10 cellular contexts compared by ENCODE assay signal in the genomic region with DNA sequence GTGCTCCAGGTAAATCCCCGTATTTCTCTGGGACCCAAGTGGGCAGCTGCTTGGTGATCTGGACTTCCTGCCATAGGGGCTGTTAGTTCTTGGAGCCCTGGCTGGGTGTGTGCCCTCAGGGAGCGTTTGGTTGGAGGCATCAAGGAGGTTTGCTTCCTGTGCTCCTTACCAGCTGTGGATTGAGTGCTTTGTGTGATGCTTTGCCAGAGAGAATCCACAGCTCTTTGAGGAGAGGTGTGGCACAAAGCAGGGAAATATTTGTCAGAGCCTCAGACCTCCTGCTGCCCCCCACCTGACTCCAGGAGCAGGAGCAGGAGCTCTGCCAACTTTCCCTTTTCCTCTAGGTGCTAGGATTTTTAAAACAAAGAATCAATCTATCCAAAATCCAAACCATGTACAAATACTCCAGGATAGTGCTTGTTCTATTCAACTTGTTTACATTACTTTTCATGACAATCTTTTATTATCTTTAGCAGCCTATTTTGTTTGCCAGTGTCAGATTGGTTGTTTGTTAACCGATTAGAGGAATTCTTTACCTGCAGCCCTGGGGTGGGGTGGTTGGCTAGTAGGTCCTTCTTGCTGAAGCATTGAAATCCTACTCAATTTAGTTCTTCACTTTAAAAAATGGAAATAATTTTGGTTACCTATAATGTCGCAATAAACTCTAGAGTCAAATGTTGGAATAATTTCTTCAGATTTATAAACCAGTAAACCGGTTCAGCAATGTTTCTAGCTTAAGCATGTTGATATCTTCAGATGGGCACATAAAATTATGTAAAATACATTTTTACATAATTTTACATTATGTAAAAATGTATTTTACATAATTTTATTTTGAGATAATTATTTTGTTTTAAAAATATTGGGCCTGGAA. TPM values are rescaled to one million over a fixed set of nuclear protein-coding genes. Genes with fewer than 3 reads are reported as not detected.
DNase-seq lines count a peak whose midpoint lies in the region; ATAC-seq and TF ChIP-seq lines count a peak whose summit lies in the region.
"Had no signal": no experiment of that assay in that cellular context is flagged by ENCODE, and none has a peak within 500 bp of the region (broad histone marks: within the 10 kb centered on the region; RNA-seq: fewer than 3 reads in every experiment).

No MANE protein-coding gene starts in this region.

- H3K9me3 Mint-ChIP-seq in naive thymus-derived CD8-positive, alpha-beta T cell, result peaks cover 0 to under 1% (median 0%) of the 10 kb centered on the region in 9 donors
- H3K9me3 Mint-ChIP-seq in activated T-cell treated with anti-CD3 and anti-CD28 coated beads, Interleukin-2, amount 50 U/mL, for 4 hours, result no peaks in the 10 kb centered on the region

- no peaks in the 10 kb centered on the region for H3K36me3 ChIP-seq in fibroblast of lung (ENCODE audit: control insufficient read depth, insufficient read depth, low read length)

- no peak overlapping the region for H3K9ac ChIP-seq in fibroblast of lung (ENCODE audit: insufficient read depth, low read length)

- peaks cover 19 to 35% (median 22%) of the 10 kb centered on the region in 4 donors for H3K4me1 Mint-ChIP-seq in naive thymus-derived CD8-positive, alpha-beta T cell
- H3K4me1 Mint-ChIP-seq in activated T-cell treated with anti-CD3 and anti-CD28 coated beads, Interleukin-2, amount 50 U/mL, for 4 hours (ENCODE audit: low read depth), result peaks cover 17% of the 10 kb centered on the region

- no peak overlapping the region for H3K27ac ChIP-seq in fibroblast of lung (ENCODE audit: insufficient read depth, low read length)

- peaks cover 52% of the 10 kb centered on the region for H3K79me2 ChIP-seq in fibroblast of lung (ENCODE audit: control insufficient read depth, insufficient read depth, low read length)

- POLR2A ChIA-PET in naive thymus-derived CD8-positive, alpha-beta T cell (lab: Charles Lee), result interaction anchor here (0.8 kb wide), 1 partner anchor 19 kb away, joined by 3 read pairs; no protein-coding TSS in a partner anchor

- peaks cover 0 to 6% (median 5%) of the 10 kb centered on the region in 5 donors for H3K27me3 Mint-ChIP-seq in naive thymus-derived CD8-positive, alpha-beta T cell
- peaks cover 27% of the 10 kb centered on the region for H3K27me3 Mint-ChIP-seq in activated T-cell treated with anti-CD3 and anti-CD28 coated beads, Interleukin-2, amount 50 U/mL, for 4 hours (ENCODE audit: low read depth)

- peak overlapping the region in 3 of 10 donors; percentile 18 to 33 (median 23) for H3K4me3 Mint-ChIP-seq in naive thymus-derived CD8-positive, alpha-beta T cell
- H3K4me3 Mint-ChIP-seq in activated T-cell treated with anti-CD3 and anti-CD28 coated beads, Interleukin-2, amount 50 U/mL, for 4 hours, result no peak overlapping the region

- H3K4me1 ChIP-seq in fibroblast of lung (ENCODE audit: control insufficient read depth, extremely low read depth, insufficient read depth, low read length), result peaks cover 21% of the 10 kb centered on the region

- no peak overlapping the region for H3K27ac Mint-ChIP-seq in naive thymus-derived CD8-positive, alpha-beta T cell

- peak; percentile 27 for DNase-seq in ELR (ENCODE audit: low read depth)
- peak; percentile 45 for DNase-seq in NCI-H226
- no peak for DNase-seq in fibroblast of lung (ENCODE audit: low read depth in 2 of 2)
- DNase-seq in retina, result peak; percentile 21
- no peak for DNase-seq in naive thymus-derived CD8-positive, alpha-beta T cell
- DNase-seq in NCI-H526 treated with DMSO at 0.1 percent for 48 hours (lab: John Stamatoyannopoulos, UW), result no peak
- no peak for DNase-seq in GM10266 (ENCODE audit: extremely low spot score)
- DNase-seq in activated T-cell treated with anti-CD3 and anti-CD28 coated beads, Interleukin-2, amount 50 U/mL, for 4 hours, result no peak
- DNase-seq: RPMI8226 had no signal

- no peaks in the 10 kb centered on the region for H3K27me3 ChIP-seq in fibroblast of lung (ENCODE audit: control insufficient read depth, insufficient read depth, low read length)

- ATAC-seq in naive thymus-derived CD8-positive, alpha-beta T cell, result no peak
- ATAC-seq in activated T-cell treated with anti-CD3 and anti-CD28 coated beads, Interleukin-2, amount 50 U/mL, for 4 hours, result no peak
- ATAC-seq: GM12878 had no signal

- no peak overlapping the region for H2AFZ ChIP-seq in fibroblast of lung (ENCODE audit: low read length)

- no peaks in the 10 kb centered on the region for H4K20me1 ChIP-seq in fibroblast of lung (ENCODE audit: control insufficient read depth, extremely low read depth, insufficient read depth, low read length)

- no peaks in the 10 kb centered on the region for H3K9me3 ChIP-seq in fibroblast of lung (ENCODE audit: control insufficient read depth, insufficient read depth, low read depth, low read length)

- TF ChIP-seq CTCF in fibroblast of lung (conservative IDR thresholded peaks at IDR 0.05 in 1 of 2, IDR thresholded peaks at IDR 0.05 in 1 of 2; ENCODE audit: low read depth in 1 of 2, low read length in 2 of 2), result no peak
- TF ChIP-seq CTCF in GM10266 (IDR thresholded peaks at IDR 0.05; ENCODE audit: control insufficient read depth, insufficient read depth, low read depth, missing control alignments), result no peak

- H3K4me3 ChIP-seq in fibroblast of lung (replicated peaks in 1 of 4; ENCODE audit: control extremely low read depth in 1 of 4, insufficient read depth in 1 of 4, low read depth in 3 of 4, low read length in 4 of 4), result peak overlapping the region in 2 of 4 experiments; percentile 80 to 85
- H3K4me3 ChIP-seq: GM12878 had no signal

- H3K36me3 Mint-ChIP-seq in naive thymus-derived CD8-positive, alpha-beta T cell, result no peaks in the 10 kb centered on the region
- no peaks in the 10 kb centered on the region for H3K36me3 Mint-ChIP-seq in activated T-cell treated with anti-CD3 and anti-CD28 coated beads, Interleukin-2, amount 50 U/mL, for 4 hours (ENCODE audit: insufficient read depth)

- H3K4me2 ChIP-seq in fibroblast of lung (ENCODE audit: extremely low read depth, insufficient read depth, low read length), result peak overlapping the region; percentile 97

RNA-seq across cellular contexts. Expression of gene CTDSPL, which starts 2.5 kb away (rescaled TPM):
- 31.8 and 34.0 TPM in 2 replicates for total RNA-seq in fibroblast of lung
- polyA plus RNA-seq in fibroblast of lung, result 47.6 and 51.5 TPM in 2 replicates
- 34.9 and 37.6 TPM in 2 replicates for polyA plus RNA-seq in fibroblast of lung (2012)
- polyA minus RNA-seq in fibroblast of lung (ENCODE audit: low replicate concordance), result 37.2 and 107 TPM in 2 replicates
- under 1 TPM; 0.58 to 0.99 TPM for total RNA-seq in naive thymus-derived CD8-positive, alpha-beta T cell
- under 1 TPM; 0.26 to 0.45 (median 0.32) TPM for polyA plus RNA-seq in naive thymus-derived CD8-positive, alpha-beta T cell
- 1 to 10 TPM; 1.1 to 1.7 (median 1.3) TPM for total RNA-seq in activated T-cell treated with anti-CD3 and anti-CD28 coated beads, Interleukin-2, amount 50 U/mL, for 4 hours

Comparison
In these comparisons a context has a peak if more than half of its experiments do, and no peak if none do; other contexts are left out.
1. DNase-seq: peak in ELR (single experiment), NCI-H226 (single experiment) and retina (single experiment); none in fibroblast of lung (0 of 2), naive thymus-derived CD8-positive, alpha-beta T cell (0 of 10), NCI-H526 treated with DMSO at 0.1 percent for 48 hours (single experiment), GM10266 (single experiment) and activated T-cell treated with anti-CD3 and anti-CD28 coated beads, Interleukin-2, amount 50 U/mL, for 4 hours (single experiment).
2. RNA of gene CTDSPL, which starts 2.5 kb away (total RNA-seq): 31.8 to 34.0 TPM in fibroblast of lung; 1.1 to 1.7 TPM in activated T-cell treated with anti-CD3 and anti-CD28 coated beads, Interleukin-2, amount 50 U/mL, for 4 hours and 0.58 to 0.99 TPM in naive thymus-derived CD8-positive, alpha-beta T cell; every median in the first group is over 10 times any median in the second.